1 cellular context compared by ENCODE assay signal in genomic region chr7:100887955-100888481, GRCh38.
TF ChIP-seq lines count a peak whose summit lies in the region.

No MANE protein-coding gene starts in this region.

TF ChIP-seq in HepG2, 621 proteins besides CTCF, POLR2A, EP300 and RAD21:
- 0 out of 2 replicates have a peak, but pooled peaks have one; percentile 17 for TF ChIP-seq CENPT (CRISPR knock-in tag; IDR thresholded peaks at IDR 0.05; ENCODE audit: low read depth)
- peak; percentile 35 for TF ChIP-seq AGO2 (optimal IDR thresholded peaks at IDR 0.05; ENCODE audit: low read depth, low read length)
- no peak for TF ChIP-seq ZNF335 (CRISPR knock-in tag; IDR thresholded peaks at IDR 0.05)
- peak; percentile 31 for TF ChIP-seq POLR2AphosphoS5 (IDR thresholded peaks at IDR 0.05; ENCODE audit: low read depth, low read length)
- peak; percentile 30; the same call in 1 of the 2 replicates for TF ChIP-seq ZC3H13 (CRISPR knock-in tag; IDR thresholded peaks at IDR 0.05)
TF ChIP-seq in HepG2: peak in this region for 4.
